Comparison of ENCODE assay signal across 26 cellular contexts in genomic region chr9:14633906-14634565, GRCh38. TPM values are rescaled to one million over a fixed set of nuclear protein-coding genes. Genes with fewer than 3 reads are reported as not detected.
DNase-seq lines count a peak whose midpoint lies in the region; ATAC-seq and TF ChIP-seq lines count a peak whose summit lies in the region.
"Had no signal": no experiment of that assay in that cellular context is flagged by ENCODE, and none has a peak within 500 bp of the region (broad histone marks: within the 10 kb centered on the region; RNA-seq: fewer than 3 reads in every experiment).

No MANE protein-coding gene starts in this region.

- no peak overlapping the region for H3K4me3 ChIP-seq in spleen
- H3K4me3 ChIP-seq: BLaER1 treated with 17β-estradiol and CSF1 and Interleukin-3, amounts not matched to agents 10 nM and 100 nM; GM23338; HAP-1; PC-9 had no signal

- no peak overlapping the region for H3K27ac Mint-ChIP-seq in chondrocyte (ENCODE audit: unreplicated experiment)
- H3K27ac Mint-ChIP-seq in memory B cell = peak overlapping the region; percentile 11
- H3K27ac Mint-ChIP-seq: CD4-positive, alpha-beta T cell; GM23338; HFFc6 had no signal

- no peaks in the 10 kb centered on the region for H3K4me1 Mint-ChIP-seq in chondrocyte (ENCODE audit: low read depth)
- peaks cover 12% of the 10 kb centered on the region for H3K4me1 Mint-ChIP-seq in memory B cell

- 93 to 98% (median 96%) methylated on average over 5 to 7 of the region's 7 CpGs for WGBS in spleen, 5 donors

- H3K9me3 Mint-ChIP-seq in chondrocyte (ENCODE audit: low read depth) (peaks cover 17% of the 10 kb centered on the region), memory B cell (no peaks in the 10 kb centered on the region)
- H3K9me3 Mint-ChIP-seq: GM23338, HFFc6 had no signal

- H3K4me3 Mint-ChIP-seq in chondrocyte (ENCODE audit: unreplicated experiment) (no peak overlapping the region), memory B cell (no peak overlapping the region)
- H3K4me3 Mint-ChIP-seq: CD4-positive, alpha-beta T cell; GM23338; HFFc6 had no signal

- H3K36me3 Mint-ChIP-seq in chondrocyte (ENCODE audit: low read depth) = peaks cover 19% of the 10 kb centered on the region
- H3K36me3 Mint-ChIP-seq in memory B cell = peaks cover 36% of the 10 kb centered on the region

- ATAC-seq in memory B cell (ENCODE audit: low read depth) (no peak), HG03196 (IDR thresholded peaks at IDR 0.05; ENCODE audit: unreplicated experiment) (no peak), GM18502 (IDR thresholded peaks at IDR 0.05; ENCODE audit: poor library complexity, unreplicated experiment) (no peak)

- no peak for TF ChIP-seq CTCF in chondrocyte (IDR thresholded peaks at IDR 0.05)
- TF ChIP-seq CTCF in spleen (IDR thresholded peaks at IDR 0.05 in 8 of 11, conservative IDR thresholded peaks at IDR 0.05 in 3 of 11) = no peak

- intact Hi-C loops in spleen (cut with DNase I; ENCODE audit: low total_unique reads) = no loop called here

- DNase-seq in GM03348 (ENCODE audit: low spot score) (peak; percentile 1), chondrocyte (ENCODE audit: low spot score) (peak; percentile 82), memory B cell (ENCODE audit: low spot score in 2 of 2) (no peak), spleen (peak; percentile 54), SW 1271 (lab: John Stamatoyannopoulos, UW) (no peak)
- DNase-seq: CD4-positive, alpha-beta T cell; DMS53; HFFc6; IMR-90; KG1; MM.1S; NCI-H1048; NCI-H1417; NCI-H1694; NCI-H2029 treated with DMSO at 0.1 percent for 48 hours; NCI-H446 treated with DMSO at 0.1 percent for 48 hours; NCI-H526; NCI-H82; NK-92 treated with Interleukin-12 subunit alpha and Interleukin-12 subunit beta, amount 100 ng/mL, for 24 hours; PC-9; SHP77 had no signal

- H3K36me3 ChIP-seq in spleen = peaks cover 0 to 49% (median 15%) of the 10 kb centered on the region in 6 donors
- H3K36me3 ChIP-seq: HAP-1 had no signal

- no peak for TF ChIP-seq POLR2A in spleen (IDR thresholded peaks at IDR 0.05)

- H3K27ac ChIP-seq in spleen = no peak overlapping the region
- H3K27ac ChIP-seq: BLaER1 treated with 17β-estradiol and CSF1 and Interleukin-3, amounts not matched to agents 10 nM and 100 nM; PC-9 had no signal

- H3K4me1 ChIP-seq in spleen = no peaks in the 10 kb centered on the region
- H3K4me1 ChIP-seq: BLaER1 treated with 17β-estradiol and CSF1 and Interleukin-3, amounts not matched to agents 10 nM and 100 nM; HAP-1 had no signal

- no peaks in the 10 kb centered on the region for H3K27me3 ChIP-seq in spleen (replicated peaks in 1 of 7)
- H3K27me3 ChIP-seq: BLaER1 treated with 17β-estradiol and CSF1 and Interleukin-3, amounts not matched to agents 10 nM and 100 nM had no signal

- H3K9me3 ChIP-seq in spleen = no peaks in the 10 kb centered on the region
- H3K9me3 ChIP-seq: HAP-1 had no signal

- no peaks in the 10 kb centered on the region for H3K27me3 Mint-ChIP-seq in chondrocyte (ENCODE audit: low read depth)
- H3K27me3 Mint-ChIP-seq in memory B cell = no peaks in the 10 kb centered on the region
- H3K27me3 Mint-ChIP-seq: CD4-positive, alpha-beta T cell had no signal

RNA-seq across cellular contexts. Expression of gene ZDHHC21, which starts 59.2 kb away (rescaled TPM):
- total RNA-seq in chondrocyte (9.8 to 15.8 TPM (median 11.4 TPM) in 3 replicates), spleen (10 to 100 TPM; 17.6 to 30.7 (median 20.8) TPM)
- polyA plus RNA-seq in spleen = 1 to 10 TPM; 4.9 to 7.6 (median 7.4) TPM

Comparison
In these comparisons a context has a peak if more than half of its experiments do, and no peak if none do; other contexts are left out.
1. DNase-seq: peak in GM03348 (single experiment), chondrocyte (single experiment) and spleen (single experiment); none in memory B cell (0 of 2) and SW 1271 (0 of 2).